In the genomic region with DNA sequence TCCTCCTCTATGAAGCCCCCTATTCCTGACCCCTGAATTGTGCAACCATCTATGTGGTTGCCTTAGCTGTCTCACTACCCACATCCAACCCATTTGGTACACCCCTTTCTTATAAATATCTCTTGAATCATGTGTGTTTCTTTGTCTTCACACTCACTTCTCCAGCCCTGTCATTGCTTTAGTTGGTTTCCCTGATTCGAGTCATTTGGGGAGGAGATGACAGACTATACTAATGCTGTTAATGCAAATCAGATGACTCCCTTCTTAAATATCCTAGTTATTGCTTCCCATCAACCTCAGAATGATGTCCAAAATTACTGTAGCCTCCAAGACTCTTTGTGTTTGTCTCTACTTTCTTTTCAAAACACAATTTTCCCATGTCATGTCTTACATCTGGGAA, we compare ENCODE assay signal across 29 cellular contexts. TPM values are rescaled to one million over a fixed set of nuclear protein-coding genes. Genes with fewer than 3 reads are reported as not detected.
"Had no signal": no experiment of that assay in that cellular context is flagged by ENCODE, and none has a peak within 500 bp of the region (broad histone marks: within the 10 kb centered on the region; RNA-seq: fewer than 3 reads in every experiment).

No MANE protein-coding gene starts in this region.

- H3K4me3 ChIP-seq: Peyer's patch, SJCRH30 had no signal

- H3K27ac ChIP-seq: KMS-11, Peyer's patch, RWPE1, SJCRH30, VCaP had no signal

- H3K4me1 Mint-ChIP-seq: brain; central memory CD8-positive, alpha-beta T cell had no signal

- H3K27me3 ChIP-seq: Peyer's patch, SJCRH30 had no signal

- H3K4me1 ChIP-seq: Peyer's patch, SJCRH30 had no signal

- H3K27ac Mint-ChIP-seq: activated CD8-positive, alpha-beta T cell treated with anti-CD3 and anti-CD28 coated beads for 36 hours; activated T-helper 2 cell treated with anti-CD3 and anti-CD28 coated beads, Interferon-gamma antibody, Interleukin-2, Interleukin-4, amounts not matched to agents 10 μg/mL and 5 μg/mL and 100 μg/mL, durations not matched to agents 14 hours and 24 hours and 36 hours; brain had no signal

- H3K4me2 ChIP-seq: KMS-11, SK-N-SH had no signal

- DNase-seq: activated CD4-positive, alpha-beta T cell treated with anti-CD3 and anti-CD28 coated beads for 4 hours; activated CD4-positive, CD25-positive, alpha-beta regulatory T cell; activated CD8-positive, alpha-beta memory T cell treated with anti-CD3 and anti-CD28 coated beads, Interleukin-2, amount 50 U/mL, for 4 hours; activated CD8-positive, alpha-beta T cell treated with anti-CD3 and anti-CD28 coated beads for 36 hours; activated gamma-delta T cell treated with Interleukin-2 at 50 U/mL for 16 hours; activated naive CD4-positive, alpha-beta T cell treated with anti-CD3 and anti-CD28 coated beads, Interleukin-2, amount 50 U/mL, for 16 hours; activated T-cell treated with anti-CD3 and anti-CD28 coated beads, Interleukin-2, amount 50 U/mL, for 1 hour; amygdala; NCI-H1092; NCI-H1417; NCI-H1694; NCI-H2029 treated with DMSO at 0.1 percent for 48 hours; NCI-H510A treated with DMSO at 0.1 percent for 48 hours; NCI-H69; NK-92 treated with Interleukin-12 subunit alpha and Interleukin-12 subunit beta, amount 100 ng/mL, for 24 hours; Peyer's patch; Right ventricle myocardium superior; SJCRH30; SK-N-SH; T-helper 1 cell had no signal

- H3K9me3 ChIP-seq: Peyer's patch, SJCRH30, SK-N-SH had no signal

- H3K4me3 Mint-ChIP-seq: activated CD8-positive, alpha-beta T cell treated with anti-CD3 and anti-CD28 coated beads for 36 hours; brain; central memory CD8-positive, alpha-beta T cell had no signal

- H3K9ac ChIP-seq: KMS-11, SK-N-SH had no signal

- FAIRE-seq: astrocyte had no signal

- H3K36me3 ChIP-seq: Peyer's patch, SJCRH30 had no signal

RNA-seq across cellular contexts. Expression of a gene that starts 23.0 kb away (rescaled TPM):
- total RNA-seq: activated CD8-positive, alpha-beta T cell treated with anti-CD3 and anti-CD28 coated beads for 36 hours; activated T-helper 2 cell treated with anti-CD3 and anti-CD28 coated beads, Interferon-gamma antibody, Interleukin-2, Interleukin-4, amounts not matched to agents 10 μg/mL and 5 μg/mL and 100 μg/mL, durations not matched to agents 14 hours and 24 hours and 36 hours; astrocyte; MCF 10A; Right ventricle myocardium superior; T-helper 2 cell treated with Interferon-gamma antibody and Interleukin-4, amounts not matched to agents 100 ng/mL and 5 ng/mL, for 36 hours had no signal
